Comparison of ENCODE assay signal across 24 cellular contexts in genomic region chr4:48333587-48333986, GRCh38. TPM values are rescaled to one million over a fixed set of nuclear protein-coding genes. Genes with fewer than 3 reads are reported as not detected.
DNase-seq lines count a peak whose midpoint lies in the region; TF ChIP-seq lines count a peak whose summit lies in the region.
"Had no signal": no experiment of that assay in that cellular context is flagged by ENCODE, and none has a peak within 500 bp of the region (broad histone marks: within the 10 kb centered on the region; RNA-seq: fewer than 3 reads in every experiment).

No MANE protein-coding gene starts in this region.

- no peaks in the 10 kb centered on the region for H3K27me3 ChIP-seq in esophagus squamous epithelium
- H3K27me3 ChIP-seq: heart right ventricle, Peyer's patch, suprapubic skin had no signal

- no peaks in the 10 kb centered on the region for H3K9me3 ChIP-seq in esophagus squamous epithelium
- H3K9me3 ChIP-seq: HAP-1, heart right ventricle, Peyer's patch, suprapubic skin had no signal

- TF ChIP-seq POLR2A in esophagus squamous epithelium (IDR thresholded peaks at IDR 0.05), result no peak

- in situ Hi-C loops in KBM-7 (cut with MboI; ENCODE audit: low pct_unique_long_range_greater_than_20kb, low sequenced_read_pairs), result no loop called here

- CTCF ChIA-PET in HEK293T (lab: Yijun Ruan, JAX), result interaction anchor here (0.7 kb wide), 2 partner anchors 114 to 473 kb away, joined by 3 read pairs; no protein-coding TSS in a partner anchor

- peaks cover 4 to 82% (median 16%) of the 10 kb centered on the region in 3 donors for H3K4me1 ChIP-seq in esophagus squamous epithelium

- intact Hi-C loops in esophagus squamous epithelium (cut with DNase I), result no loop called here

- TF ChIP-seq CTCF in esophagus squamous epithelium (IDR thresholded peaks at IDR 0.05), result no peak

- no peak overlapping the region for H3K4me3 ChIP-seq in esophagus squamous epithelium
- H3K4me3 ChIP-seq: HAP-1, heart right ventricle, Peyer's patch, suprapubic skin had no signal

- whole genome bisulfite sequencing in esophagus squamous epithelium, 2 donors, result 55 to 68% methylated on average over 3 of the region's 3 CpGs

- peak; percentile 7 for DNase-seq in AG08395 (ENCODE audit: low spot score)
- no peak for DNase-seq in HEK293T (ENCODE audit: extremely low spot score)
- DNase-seq in SW480 (ENCODE audit: low spot score), result peak; percentile 43
- peak; percentile 78 for DNase-seq in left kidney (ENCODE audit: low read depth, low spot score)
- DNase-seq in stimulated activated CD4-positive, alpha-beta T cell treated with anti-CD3 and anti-CD28 coated beads, Interleukin-4, amount 100 ng/mL, for 24 hours, result no peak
- DNase-seq in KBM-7, result no peak
- DNase-seq in esophagus squamous epithelium (lab: John Stamatoyannopoulos, UW), result no peak
- DNase-seq in MV-4-11 (lab: John Stamatoyannopoulos, UW), result no peak
- DNase-seq: activated CD4-positive, alpha-beta T cell treated with anti-CD3 and anti-CD28 coated beads for 48 hours; activated CD8-positive, alpha-beta memory T cell treated with anti-CD3 and anti-CD28 coated beads for 24 hours; activated T-cell treated with anti-CD3 and anti-CD28 coated beads for 4 hours; amygdala; CD4-positive, alpha-beta memory T cell; effector memory CD4-positive, alpha-beta T cell; heart right ventricle; Kasumi-1; NCI-H146; NCI-H2107; NCI-H774; Peyer's patch; stimulated activated naive CD4-positive, alpha-beta T cell treated with Interleukin-2 at 50 U/mL for 16 hours; T-helper 9 cell had no signal

- no peak overlapping the region for H3K27ac ChIP-seq in esophagus squamous epithelium
- H3K27ac ChIP-seq: heart right ventricle, Peyer's patch, suprapubic skin had no signal

- H3K36me3 ChIP-seq in esophagus squamous epithelium, result no peaks in the 10 kb centered on the region
- H3K36me3 ChIP-seq: HAP-1, heart right ventricle, Peyer's patch, suprapubic skin had no signal

- POLR2A ChIA-PET in HEK293T (lab: Yijun Ruan, JAX), result interaction anchor here (1.8 kb wide), 1 partner anchor 9 kb away, joined by 6 read pairs; the partner anchor contains the start of gene SLAIN2

TF ChIP-seq in HEK293T, 16 proteins besides CTCF, POLR2A, EP300 and RAD21:
- no peak for TF ChIP-seq BHLHE40 (IDR thresholded peaks at IDR 0.05; ENCODE audit: borderline replicate concordance)
- TF ChIP-seq SUZ12 (IDR thresholded peaks at IDR 0.05), result no peak
- peak; percentile 16; the same call in 1 of the 2 replicates for TF ChIP-seq CTBP1 (IDR thresholded peaks at IDR 0.05; ENCODE audit: borderline replicate concordance)
- TF ChIP-seq SP1 (IDR thresholded peaks at IDR 0.05), result no peak
- TF ChIP-seq NFRKB (IDR thresholded peaks at IDR 0.05), result no peak
- no peak for TF ChIP-seq FOXM1 (IDR thresholded peaks at IDR 0.05; ENCODE audit: borderline replicate concordance)
- no peak for TF ChIP-seq HDGF (IDR thresholded peaks at IDR 0.05; ENCODE audit: borderline replicate concordance)
- TF ChIP-seq, protein P1, sequence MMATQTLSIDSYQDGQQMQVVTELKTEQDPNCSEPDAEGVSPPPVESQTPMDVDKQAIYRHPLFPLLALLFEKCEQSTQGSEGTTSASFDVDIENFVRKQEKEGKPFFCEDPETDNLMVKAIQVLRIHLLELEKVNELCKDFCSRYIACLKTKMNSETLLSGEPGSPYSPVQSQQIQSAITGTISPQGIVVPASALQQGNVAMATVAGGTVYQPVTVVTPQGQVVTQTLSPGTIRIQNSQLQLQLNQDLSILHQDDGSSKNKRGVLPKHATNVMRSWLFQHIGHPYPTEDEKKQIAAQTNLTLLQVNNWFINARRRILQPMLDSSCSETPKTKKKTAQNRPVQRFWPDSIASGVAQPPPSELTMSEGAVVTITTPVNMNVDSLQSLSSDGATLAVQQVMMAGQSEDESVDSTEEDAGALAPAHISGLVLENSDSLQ (IDR thresholded peaks at IDR 0.05), result peak; percentile 80

RNA-seq across cellular contexts. Expression of gene SLAIN2, which starts 7.7 kb away (rescaled TPM):
- 10 to 100 TPM; 30.1 to 88.9 (median 75.4) TPM for total RNA-seq in esophagus squamous epithelium

Comparison
In these comparisons a context has a peak if more than half of its experiments do, and no peak if none do; other contexts are left out.
1. DNase-seq: peak in AG08395 (single experiment), SW480 (single experiment) and left kidney (single experiment); none in HEK293T (single experiment), stimulated activated CD4-positive, alpha-beta T cell treated with anti-CD3 and anti-CD28 coated beads, Interleukin-4, amount 100 ng/mL, for 24 hours (single experiment), KBM-7 (single experiment), esophagus squamous epithelium (single experiment) and MV-4-11 (single experiment).